Comparison of ENCODE assay signal across 10 cellular contexts in genomic region chr6:96611342-96611964, GRCh38. TPM values are rescaled to one million over a fixed set of nuclear protein-coding genes. Genes with fewer than 3 reads are reported as not detected.
DNase-seq lines count a peak whose midpoint lies in the region; ATAC-seq, FAIRE-seq and TF ChIP-seq lines count a peak whose summit lies in the region.
"Had no signal": no experiment of that assay in that cellular context is flagged by ENCODE, and none has a peak within 500 bp of the region (broad histone marks: within the 10 kb centered on the region; RNA-seq: fewer than 3 reads in every experiment).

No MANE protein-coding gene starts in this region.

- H3K27me3 Mint-ChIP-seq in osteocyte (ENCODE audit: unreplicated experiment) (peaks cover 25% of the 10 kb centered on the region), CD14-positive monocyte (ENCODE audit: low read depth in 3 of 3) (peaks cover 2% of the 10 kb centered on the region in 3 donors)

- TF ChIP-seq CTCF in osteocyte (IDR thresholded peaks at IDR 0.05) (no peak), CD14-positive monocyte (IDR thresholded peaks at IDR 0.05) (no peak)

- intact Hi-C loops in CD14-positive monocyte (cut with micrococcal nuclease) = no loop called here

- DNase-seq in GM12891 (ENCODE audit: insufficient read length, low spot score) (no peak), NCI-H446 treated with DMSO at 0.1 percent for 48 hours (lab: John Stamatoyannopoulos, UW) (peak; percentile 71), AG08396 (ENCODE audit: low spot score) (no peak), osteocyte (ENCODE audit: extremely low spot score, unreplicated experiment) (no peak), CD14-positive monocyte (ENCODE audit: low spot score) (no peak), NCI-H345 (lab: John Stamatoyannopoulos, UW) (no peak)
- DNase-seq: activated CD8-positive, alpha-beta memory T cell treated with anti-CD3 and anti-CD28 coated beads, Interleukin-2, amount 50 U/mL, for 48 hours; heart left ventricle had no signal

- H3K27ac Mint-ChIP-seq in osteocyte (ENCODE audit: unreplicated experiment) = no peak overlapping the region
- H3K27ac Mint-ChIP-seq in CD14-positive monocyte = no peak overlapping the region

- no peaks in the 10 kb centered on the region for H3K4me1 Mint-ChIP-seq in osteocyte (ENCODE audit: unreplicated experiment)
- peaks cover 2% of the 10 kb centered on the region for H3K4me1 Mint-ChIP-seq in CD14-positive monocyte

- H3K4me3 Mint-ChIP-seq in osteocyte (ENCODE audit: unreplicated experiment) (no peak overlapping the region), CD14-positive monocyte (no peak overlapping the region)

- FAIRE-seq in GM12891 (lab: Jason Lieb, UNC) = peak; percentile 55

- no peak for TF ChIP-seq POLR2A in GM12891 (IDR thresholded peaks at IDR 0.05; ENCODE audit: low read depth, low read length)

- ATAC-seq in GM19468 (IDR thresholded peaks at IDR 0.05; ENCODE audit: extremely low read depth, unreplicated experiment) (peak; percentile 80), HG03039 (IDR thresholded peaks at IDR 0.05; ENCODE audit: unreplicated experiment) (peak; percentile 58)
- ATAC-seq: heart left ventricle had no signal

- H3K36me3 Mint-ChIP-seq in osteocyte (ENCODE audit: unreplicated experiment) (no peaks in the 10 kb centered on the region), CD14-positive monocyte (no peaks in the 10 kb centered on the region)

- H3K9me3 Mint-ChIP-seq in osteocyte (ENCODE audit: unreplicated experiment) (no peaks in the 10 kb centered on the region), CD14-positive monocyte (no peaks in the 10 kb centered on the region)

TF ChIP-seq in GM12891, 5 proteins besides CTCF, POLR2A, EP300 and RAD21:
- TF ChIP-seq SPI1 (IDR thresholded peaks at IDR 0.05; ENCODE audit: low read depth, low read length) = peak; percentile 92
- TF ChIP-seq PAX5 (IDR thresholded peaks at IDR 0.05; ENCODE audit: insufficient read depth, low read length, severe bottlenecking) = no peak

RNA-seq across cellular contexts. Expression of gene FHL5, which starts 48.5 kb away (rescaled TPM):
- not detected for polyA plus RNA-seq in GM12891 (2012; ENCODE audit: low read depth, missing spikeins)
- not detected in 2 replicates for total RNA-seq in osteocyte
- not detected for polyA plus RNA-seq in CD14-positive monocyte
